ENCODE assay signal across 12 cellular contexts in genomic region chr7:3559178-3559765, GRCh38.
A peak's percentile ranks its signal among the peaks of the same experiment; 100 is the strongest.
DNase-seq lines count a peak whose midpoint lies in the region; ATAC-seq and TF ChIP-seq lines count a peak whose summit lies in the region.
"Had no signal": no experiment of that assay in that cellular context is flagged by ENCODE, and none has a peak within 500 bp of the region (broad histone marks: within the 10 kb centered on the region; RNA-seq: fewer than 3 reads in every experiment).

No MANE protein-coding gene starts in this region.

- H3K27ac Mint-ChIP-seq in activated CD4-positive, alpha-beta T cell treated with anti-CD3 and anti-CD28 coated beads for 36 hours: peak overlapping the region; percentile 27
- H3K27ac Mint-ChIP-seq: activated CD8-positive, alpha-beta memory T cell treated with anti-CD3 and anti-CD28 coated beads, Interleukin-2, amount 10 ng/mL, durations not matched to agents 7 days and 5 days had no signal

- H3K27me3 ChIP-seq in SJCRH30 (no peaks in the 10 kb centered on the region), skeletal muscle satellite cell (ENCODE audit: control insufficient read depth, insufficient read depth, low read length) (no peaks in the 10 kb centered on the region)
- H3K27me3 ChIP-seq: upper lobe of left lung had no signal

- H3K36me3 ChIP-seq in SJCRH30 (no peaks in the 10 kb centered on the region), skeletal muscle satellite cell (ENCODE audit: insufficient read depth, low read length) (no peaks in the 10 kb centered on the region)
- H3K36me3 ChIP-seq: upper lobe of left lung had no signal

- H3K4me1 ChIP-seq in SJCRH30 (peaks cover 20% of the 10 kb centered on the region), skeletal muscle satellite cell (ENCODE audit: control insufficient read depth, insufficient read depth, low read length) (peaks cover 19% of the 10 kb centered on the region)

- peaks cover 2% of the 10 kb centered on the region for H3K27me3 Mint-ChIP-seq in activated CD4-positive, alpha-beta T cell treated with anti-CD3 and anti-CD28 coated beads for 36 hours

- H3K27ac ChIP-seq in SJCRH30: peak overlapping the region; percentile 90
- H3K27ac ChIP-seq: C4-2B, dorsolateral prefrontal cortex had no signal

- H3K4me3 Mint-ChIP-seq in activated CD4-positive, alpha-beta T cell treated with anti-CD3 and anti-CD28 coated beads for 36 hours: no peak overlapping the region
- H3K4me3 Mint-ChIP-seq: activated CD8-positive, alpha-beta memory T cell treated with anti-CD3 and anti-CD28 coated beads, Interleukin-2, amount 10 ng/mL, durations not matched to agents 7 days and 5 days had no signal

- peak overlapping the region; percentile 75 for H3K4me2 ChIP-seq in skeletal muscle satellite cell (ENCODE audit: low read length)

- TF ChIP-seq CTCF in fibroblast of villous mesenchyme (IDR thresholded peaks at IDR 0.05; ENCODE audit: insufficient read depth, low read depth, low read length): no peak

- CTCF ChIA-PET in activated CD4-positive, alpha-beta T cell treated with anti-CD3 and anti-CD28 coated beads for 36 hours (lab: Charles Lee): no interaction called here

- ATAC-seq in activated CD4-positive, alpha-beta T cell treated with anti-CD3 and anti-CD28 coated beads for 36 hours: peak; percentile 81
- no peak for ATAC-seq in HG02938 (IDR thresholded peaks at IDR 0.05; ENCODE audit: unreplicated experiment)
- ATAC-seq: activated CD8-positive, alpha-beta memory T cell treated with anti-CD3 and anti-CD28 coated beads, Interleukin-2, amount 10 ng/mL, durations not matched to agents 7 days and 5 days had no signal

- no peaks in the 10 kb centered on the region for H3K9me3 ChIP-seq in SJCRH30 (replicated peaks)
- no peaks in the 10 kb centered on the region for H3K9me3 ChIP-seq in skeletal muscle satellite cell (replicated peaks; ENCODE audit: low read length)
- H3K9me3 ChIP-seq: upper lobe of left lung had no signal

- intact Hi-C loops in activated CD4-positive, alpha-beta T cell treated with anti-CD3 and anti-CD28 coated beads for 36 hours (cut with DNase I, micrococcal nuclease): no loop called here

- DNase-seq in activated CD4-positive, alpha-beta T cell treated with anti-CD3 and anti-CD28 coated beads for 36 hours: peak; percentile 18
- no peak for DNase-seq in activated CD4-positive, alpha-beta T cell treated with anti-CD3 and anti-CD28 coated beads, Interleukin-2, amount 50 U/mL, for 48 hours
- peak; percentile 32 to 63 for DNase-seq in SJCRH30
- DNase-seq in fibroblast of villous mesenchyme (ENCODE audit: low read depth): peak; percentile 85
- DNase-seq in effector CD4-positive, alpha-beta T cell: no peak
- no peak for DNase-seq in T-helper 2 cell
- DNase-seq: activated CD8-positive, alpha-beta memory T cell treated with anti-CD3 and anti-CD28 coated beads, Interleukin-2, amount 10 ng/mL, durations not matched to agents 7 days and 5 days; dorsolateral prefrontal cortex; upper lobe of left lung had no signal

- H3K9ac ChIP-seq in skeletal muscle satellite cell (ENCODE audit: low read depth, low read length): peak overlapping the region; percentile 30

- no peaks in the 10 kb centered on the region for H3K36me3 Mint-ChIP-seq in activated CD4-positive, alpha-beta T cell treated with anti-CD3 and anti-CD28 coated beads for 36 hours (ENCODE audit: low read depth)
- H3K36me3 Mint-ChIP-seq: activated CD8-positive, alpha-beta memory T cell treated with anti-CD3 and anti-CD28 coated beads, Interleukin-2, amount 10 ng/mL, durations not matched to agents 7 days and 5 days had no signal

- POLR2A ChIA-PET in activated CD4-positive, alpha-beta T cell treated with anti-CD3 and anti-CD28 coated beads for 36 hours (lab: Charles Lee): interaction anchor here (0.6 kb wide), 1 partner anchor 64 kb away, joined by 5 read pairs; no protein-coding TSS in a partner anchor

- H3K4me3 ChIP-seq in SJCRH30: peak overlapping the region; percentile 41
- H3K4me3 ChIP-seq in fibroblast of villous mesenchyme (ENCODE audit: low read depth, low read length): no peak overlapping the region
- peak overlapping the region; percentile 41 for H3K4me3 ChIP-seq in skeletal muscle satellite cell (ENCODE audit: low read length)
- H3K4me3 ChIP-seq: dorsolateral prefrontal cortex, upper lobe of left lung had no signal

- no peaks in the 10 kb centered on the region for H3K9me3 Mint-ChIP-seq in activated CD4-positive, alpha-beta T cell treated with anti-CD3 and anti-CD28 coated beads for 36 hours (ENCODE audit: low read depth)

- peaks cover 14% of the 10 kb centered on the region for H3K4me1 Mint-ChIP-seq in activated CD4-positive, alpha-beta T cell treated with anti-CD3 and anti-CD28 coated beads for 36 hours
- H3K4me1 Mint-ChIP-seq: activated CD8-positive, alpha-beta memory T cell treated with anti-CD3 and anti-CD28 coated beads, Interleukin-2, amount 10 ng/mL, durations not matched to agents 7 days and 5 days had no signal

Comparison
In these comparisons a context has a peak if more than half of its experiments do, and no peak if none do; other contexts are left out.
1. DNase-seq: peak in activated CD4-positive, alpha-beta T cell treated with anti-CD3 and anti-CD28 coated beads for 36 hours (single experiment), SJCRH30 (2 of 2) and fibroblast of villous mesenchyme (single experiment); none in activated CD4-positive, alpha-beta T cell treated with anti-CD3 and anti-CD28 coated beads, Interleukin-2, amount 50 U/mL, for 48 hours (0 of 2), effector CD4-positive, alpha-beta T cell (single experiment) and T-helper 2 cell (0 of 5).